ENCODE assay signal across 28 cellular contexts in genomic region chr9:86549920-86550319, GRCh38.
DNase-seq lines count a peak whose midpoint lies in the region; ATAC-seq and TF ChIP-seq lines count a peak whose summit lies in the region.
"Had no signal": no experiment of that assay in that cellular context is flagged by ENCODE, and none has a peak within 500 bp of the region (broad histone marks: within the 10 kb centered on the region; RNA-seq: fewer than 3 reads in every experiment).

No MANE protein-coding gene starts in this region.

- peaks cover 78% of the 10 kb centered on the region for H3K4me1 Mint-ChIP-seq in nephron
- H3K4me1 Mint-ChIP-seq: CD4-positive, CD25-positive, alpha-beta regulatory T cell; memory B cell had no signal

- ATAC-seq in HG02678 (IDR thresholded peaks at IDR 0.05; ENCODE audit: unreplicated experiment) (no peak), heart left ventricle (no peak)
- ATAC-seq: activated T-cell treated with anti-CD3 and anti-CD28 coated beads, Interleukin-2, amount 50 U/mL, for 4 hours; GM23338; left colon had no signal

- in situ Hi-C loops in brain microvascular endothelial cell (cut with HindIII; ENCODE audit: low pct_ligation_motif_present, low sequenced_read_pairs), result no loop called here

- H3K4me3 ChIP-seq in AG04450 (ENCODE audit: low read depth, low read length) (no peak overlapping the region), brain microvascular endothelial cell (ENCODE audit: low read depth, low read length) (no peak overlapping the region), heart left ventricle (no peak overlapping the region)
- H3K4me3 ChIP-seq: cardiac muscle cell, GM23338, Peyer's patch had no signal

- no peaks in the 10 kb centered on the region for H3K9me3 ChIP-seq in AG04450 (ENCODE audit: control insufficient read depth, insufficient read depth, low read length)
- no peaks in the 10 kb centered on the region for H3K9me3 ChIP-seq in heart left ventricle
- H3K9me3 ChIP-seq: Peyer's patch had no signal

- H3K36me3 Mint-ChIP-seq in nephron (ENCODE audit: low read depth), result no peaks in the 10 kb centered on the region
- H3K36me3 Mint-ChIP-seq: CD4-positive, CD25-positive, alpha-beta regulatory T cell; memory B cell; type B pancreatic cell had no signal

- POLR2A ChIA-PET in AG04450 (lab: Yijun Ruan, JAX), result interaction anchor here (1.0 to 1.2 kb wide), 2 partner anchors 8 to 75 kb away, joined by 7 read pairs; no protein-coding TSS in a partner anchor

- DNase-seq in AG04450 (ENCODE audit: low read depth, low spot score), result no peak
- peak; percentile 69 for DNase-seq in HCEC 1CT
- no peak for DNase-seq in brain microvascular endothelial cell
- DNase-seq in SHP77 treated with DMSO at 0.1 percent for 48 hours (lab: John Stamatoyannopoulos, UW), result no peak
- DNase-seq in NCI-H2081 (lab: John Stamatoyannopoulos, UW), result no peak
- no peak for DNase-seq in heart left ventricle
- DNase-seq: activated CD4-positive, alpha-beta T cell treated with anti-CD3 and anti-CD28 coated beads for 48 hours; activated naive CD4-positive, alpha-beta T cell treated with Interleukin-2 at 50 U/mL for 16 hours; activated T-cell treated with anti-CD3 and anti-CD28 coated beads, Interleukin-2, amount 50 U/mL, for 4 hours; CD4-positive, CD25-positive, alpha-beta regulatory T cell; cortex of kidney; Karpas-422; left colon; NCI-H1048; NCI-H187 treated with DMSO at 0.1 percent for 48 hours; NCI-H526; occipital lobe; Peyer's patch; small intestine; stimulated activated CD4-positive, alpha-beta T cell treated with anti-CD3 and anti-CD28 coated beads, Interleukin-1b, Interleukin-23, amount 100 ng/mL, for 48 hours had no signal

- no peaks in the 10 kb centered on the region for H3K27me3 Mint-ChIP-seq in nephron (ENCODE audit: low read depth)

- H3K36me3 ChIP-seq in brain microvascular endothelial cell (replicated peaks), result no peaks in the 10 kb centered on the region
- no peaks in the 10 kb centered on the region for H3K36me3 ChIP-seq in heart left ventricle
- H3K36me3 ChIP-seq: cardiac muscle cell, Peyer's patch had no signal

- 78 to 86% (median 82%) methylated on average over 2 of the region's 2 CpGs for WGBS in heart left ventricle, 4 donors

- TF ChIP-seq POLR2A in heart left ventricle (IDR thresholded peaks at IDR 0.05), result no peak

- CTCF ChIA-PET in AG04450 (lab: Charles Lee), result interaction anchor here (1.6 kb wide), 2 partner anchors 62 to 64 kb away, joined by 4 read pairs; no protein-coding TSS in a partner anchor

- no peak overlapping the region for H3K4me3 Mint-ChIP-seq in nephron
- H3K4me3 Mint-ChIP-seq: activated T-cell treated with anti-CD3 and anti-CD28 coated beads, Interleukin-2, amount 50 U/mL, for 4 hours; CD4-positive, CD25-positive, alpha-beta regulatory T cell; GM23338; memory B cell; T-helper 2 cell treated with Interferon-gamma antibody and Interleukin-4, amounts not matched to agents 5 μg/mL and 100 μg/mL, for 36 hours; type B pancreatic cell had no signal

- H3K27me3 ChIP-seq in AG04450 (ENCODE audit: control insufficient read depth, insufficient read depth, low read length), result no peaks in the 10 kb centered on the region
- no peaks in the 10 kb centered on the region for H3K27me3 ChIP-seq in brain microvascular endothelial cell (replicated peaks)
- H3K27me3 ChIP-seq in heart left ventricle, result peaks cover 0 to 15% (median 0%) of the 10 kb centered on the region in 9 donors
- H3K27me3 ChIP-seq: cardiac muscle cell, Peyer's patch had no signal

- H3K27ac Mint-ChIP-seq in nephron, result peak overlapping the region; percentile 49 to 79 (median 67)
- H3K27ac Mint-ChIP-seq: CD4-positive, CD25-positive, alpha-beta regulatory T cell; GM23338; memory B cell; T-helper 2 cell treated with Interferon-gamma antibody and Interleukin-4, amounts not matched to agents 5 μg/mL and 100 μg/mL, for 36 hours; type B pancreatic cell had no signal

- no peaks in the 10 kb centered on the region for H3K9me3 Mint-ChIP-seq in nephron
- H3K9me3 Mint-ChIP-seq: activated T-cell treated with anti-CD3 and anti-CD28 coated beads, Interleukin-2, amount 50 U/mL, for 4 hours; GM23338; T-helper 2 cell treated with Interferon-gamma antibody and Interleukin-4, amounts not matched to agents 5 μg/mL and 100 μg/mL, for 36 hours had no signal

- TF ChIP-seq CTCF in AG04450 (IDR thresholded peaks at IDR 0.05; ENCODE audit: low read depth, low read length) (no peak), brain microvascular endothelial cell (IDR thresholded peaks at IDR 0.05; ENCODE audit: low read depth, low read length, missing control alignments) (no peak), nephron (IDR thresholded peaks at IDR 0.05; ENCODE audit: unreplicated experiment in 3 of 3) (no peak), heart left ventricle (IDR thresholded peaks at IDR 0.05) (no peak)

- no peaks in the 10 kb centered on the region for H3K4me1 ChIP-seq in heart left ventricle
- H3K4me1 ChIP-seq: Peyer's patch had no signal

- H3K27ac ChIP-seq in AG04450 (ENCODE audit: low read depth, low read length), result peak overlapping the region; percentile 76
- peak overlapping the region; percentile 13 for H3K27ac ChIP-seq in brain microvascular endothelial cell
- H3K27ac ChIP-seq in heart left ventricle, result no peak overlapping the region
- H3K27ac ChIP-seq: cardiac muscle cell, Peyer's patch, VCaP had no signal

- intact Hi-C loops in heart left ventricle (cut with DNase I), result no loop called here

Comparison
In these comparisons a context has a peak if more than half of its experiments do, and no peak if none do; other contexts are left out.
1. H3K27ac ChIP-seq: peak in AG04450 (single experiment) and brain microvascular endothelial cell (single experiment); none in heart left ventricle (0 of 12).